ENCODE assay signal across 8 cellular contexts in genomic region chr14:103528158-103528511, GRCh38. TPM values are rescaled to one million over a fixed set of nuclear protein-coding genes. Genes with fewer than 3 reads are reported as not detected.
A peak's percentile ranks its signal among the peaks of the same experiment; 100 is the strongest.
DNase-seq lines count a peak whose midpoint lies in the region; ATAC-seq and TF ChIP-seq lines count a peak whose summit lies in the region.

No MANE protein-coding gene starts in this region.

- peak overlapping the region; percentile 92 for H3K4me3 ChIP-seq in astrocyte of the spinal cord (ENCODE audit: low read depth, low read length)

- intact Hi-C loops in left colon (cut with DNase I, micrococcal nuclease): no loop called here

- peak; percentile 66 for ATAC-seq in left colon
- no peak for ATAC-seq in GM19452 (IDR thresholded peaks at IDR 0.05; ENCODE audit: unreplicated experiment)
- no peak for ATAC-seq in GM18520 (IDR thresholded peaks at IDR 0.05; ENCODE audit: unreplicated experiment)

- in situ Hi-C loops in ACHN (cut with HindIII; ENCODE audit: low pct_ligation_motif_present, low pct_unique_long_range_greater_than_20kb, low sequenced_read_pairs) (no loop called here), astrocyte of the spinal cord (cut with HindIII; ENCODE audit: low sequenced_read_pairs) (no loop called here)

- DNase-seq in ACHN (peak; percentile 35), HK-2 (ENCODE audit: unreplicated experiment) (peak; percentile 47), astrocyte of the spinal cord (ENCODE audit: low read depth, low spot score) (no peak), left colon (peak; percentile 63 to 67), superior temporal gyrus (ENCODE audit: extremely low spot score) (peak; percentile 52), putamen (ENCODE audit: low spot score) (no peak)

- TF ChIP-seq CTCF in astrocyte of the spinal cord (IDR thresholded peaks at IDR 0.05; ENCODE audit: low read depth, low read length): no peak

RNA-seq across cellular contexts. Expression of gene TRMT61A, which starts 0.9 kb away (rescaled TPM):
- 10 to 100 TPM; 10.1 to 10.6 TPM for total RNA-seq in left colon

RNA-seq across cellular contexts. Expression of gene CKB, which starts 5.5 kb away (rescaled TPM):
- total RNA-seq in left colon: 1,000 to 10,000 TPM; 1,945 to 3,680 TPM

RNA-seq across cellular contexts. Expression of gene BAG5, which starts 34.3 kb away (rescaled TPM):
- 10 to 100 TPM; 27.0 to 29.9 TPM for total RNA-seq in left colon

RNA-seq across cellular contexts. Expression of gene COA8, which starts 34.6 kb away (rescaled TPM):
- 10 to 100 TPM; 27.4 to 33.4 TPM for total RNA-seq in left colon

Comparison
In these comparisons a context has a peak if more than half of its experiments do, and no peak if none do; other contexts are left out.
1. DNase-seq: peak in ACHN (single experiment), HK-2 (single experiment), left colon (2 of 2) and superior temporal gyrus (single experiment); none in astrocyte of the spinal cord (single experiment) and putamen (single experiment).